Comparison of ENCODE assay signal across 11 cellular contexts in genomic region chr1:173171152-173171551, GRCh38.
"Had no signal": no experiment of that assay in that cellular context is flagged by ENCODE, and none has a peak within 500 bp of the region (broad histone marks: within the 10 kb centered on the region; RNA-seq: fewer than 3 reads in every experiment).

No MANE protein-coding gene starts in this region.

- H3K36me3 ChIP-seq: HAP-1 had no signal

- H3K9ac ChIP-seq: GM23248 had no signal

- FAIRE-seq: H1, H54 had no signal

- H3K4me3 ChIP-seq: GM23248, GM23338, HAP-1 had no signal

- H3K4me1 Mint-ChIP-seq: GM23338 had no signal

- H3K27ac ChIP-seq: GM23248 had no signal

- H2AFZ ChIP-seq: GM23248, GM23338 had no signal

- DNase-seq: GM23248, GOT3, H7, H9, HCEC 1CT, HFFc6 had no signal

- H3K27ac Mint-ChIP-seq: GM23338, H9, HFFc6 had no signal

- H3K4me2 ChIP-seq: GM23338 had no signal

- ATAC-seq: GM23338, HCT116 had no signal

- H3K4me1 ChIP-seq: HAP-1 had no signal

- H3K4me3 Mint-ChIP-seq: GM23338, H9, HFFc6 had no signal
